In genomic region chr10:50648089-50648934, GRCh38 we compare ENCODE assay signal across 13 cellular contexts. TPM values are rescaled to one million over a fixed set of nuclear protein-coding genes. Genes with fewer than 3 reads are reported as not detected.
DNase-seq lines count a peak whose midpoint lies in the region; ATAC-seq, FAIRE-seq and TF ChIP-seq lines count a peak whose summit lies in the region.
"Had no signal": no experiment of that assay in that cellular context is flagged by ENCODE, and none has a peak within 500 bp of the region (broad histone marks: within the 10 kb centered on the region; RNA-seq: fewer than 3 reads in every experiment).

No MANE protein-coding gene starts in this region.

- intact Hi-C loops in right cardiac atrium (cut with DNase I): no loop called here
- intact Hi-C loops in psoas muscle (cut with DNase I): no loop called here

- ATAC-seq in GM19467 (IDR thresholded peaks at IDR 0.05; ENCODE audit: unreplicated experiment): peak; percentile 75
- ATAC-seq in HG02938 (IDR thresholded peaks at IDR 0.05; ENCODE audit: unreplicated experiment): peak; percentile 83
- ATAC-seq in HG03575 (IDR thresholded peaks at IDR 0.05; ENCODE audit: extremely low read depth, insufficient number of reproducible peaks, low FRiP score, unreplicated experiment): peak; percentile 56
- no peak for ATAC-seq in right cardiac atrium
- no peak for ATAC-seq in psoas muscle

- in situ Hi-C loops in GM13976 (cut with MboI; ENCODE audit: low sequenced_read_pairs, unreplicated experiment): no loop called here

- TF ChIP-seq CTCF in psoas muscle (IDR thresholded peaks at IDR 0.05) (no peak), GM13976 (IDR thresholded peaks at IDR 0.05; ENCODE audit: borderline replicate concordance, control extremely low read depth, extremely low read depth, insufficient read depth, missing control alignments) (no peak)

- H3K9me3 ChIP-seq in right cardiac atrium (ENCODE audit: control insufficient read depth, low read length): no peaks in the 10 kb centered on the region
- no peaks in the 10 kb centered on the region for H3K9me3 ChIP-seq in psoas muscle

- no peak for TF ChIP-seq POLR2A in GM12891 (IDR thresholded peaks at IDR 0.05; ENCODE audit: low read depth, low read length)

- DNase-seq in GM12891 (ENCODE audit: insufficient read length, low spot score) (no peak), NCI-H2081 treated with DMSO at 0.1 percent for 48 hours (lab: John Stamatoyannopoulos, UW) (no peak), right cardiac atrium (no peak), psoas muscle (no peak), GM13976 (ENCODE audit: low spot score) (no peak)
- DNase-seq: activated CD4-positive, alpha-beta T cell treated with anti-CD3 and anti-CD28 coated beads for 4 hours; activated gamma-delta T cell treated with Interleukin-2 at 50 U/mL for 16 hours; head of caudate nucleus; mesenchymal stem cell; NCI-H1694 treated with DMSO at 0.1 percent for 48 hours had no signal

- H3K4me3 ChIP-seq in right cardiac atrium (ENCODE audit: low read length) (no peak overlapping the region), psoas muscle (no peak overlapping the region)

- no peaks in the 10 kb centered on the region for H3K36me3 ChIP-seq in psoas muscle (ENCODE audit: insufficient read depth in 1 of 2, low read depth in 1 of 2)

- H3K27me3 ChIP-seq in right cardiac atrium (ENCODE audit: control insufficient read depth, insufficient read depth) (peaks cover 2% of the 10 kb centered on the region), psoas muscle (ENCODE audit: insufficient read depth in 3 of 3, low read length in 2 of 3) (no peaks in the 10 kb centered on the region)

- no peak for FAIRE-seq in GM12891 (lab: Jason Lieb, UNC)

- no peaks in the 10 kb centered on the region for H3K4me1 ChIP-seq in right cardiac atrium (ENCODE audit: control insufficient read depth, insufficient read depth, low read length)
- H3K4me1 ChIP-seq in psoas muscle: peaks cover 5% of the 10 kb centered on the region

- 92% methylated on average over 7 of the region's 7 CpGs for WGBS in right cardiac atrium
- WGBS in psoas muscle, 3 donors: 86 to 92% (median 91%) methylated on average over 7 of the region's 7 CpGs

- H3K27ac ChIP-seq in right cardiac atrium (ENCODE audit: low read length) (no peak overlapping the region), psoas muscle (no peak overlapping the region)

TF ChIP-seq in GM12891, 5 proteins besides CTCF, POLR2A, EP300 and RAD21:
- TF ChIP-seq TAF1 (IDR thresholded peaks at IDR 0.05; ENCODE audit: low read depth, low read length) (no peak), POLR2AphosphoS5 (IDR thresholded peaks at IDR 0.05; ENCODE audit: low read depth, low read length) (no peak), PAX5 (IDR thresholded peaks at IDR 0.05; ENCODE audit: insufficient read depth, low read length, severe bottlenecking) (peak; percentile 73), SPI1 (IDR thresholded peaks at IDR 0.05; ENCODE audit: low read depth, low read length) (no peak)

RNA-seq across cellular contexts. Expression of gene SGMS1, which starts 24.6 kb away (rescaled TPM):
- 3.8 TPM for polyA plus RNA-seq in GM12891 (2012; ENCODE audit: low read depth, missing spikeins)
- total RNA-seq in right cardiac atrium: 10 to 100 TPM; 24.5 to 26.0 (median 24.9) TPM
- polyA plus RNA-seq in right cardiac atrium: 12.0 TPM
- total RNA-seq in psoas muscle: 10 to 100 TPM in 3 of 4 donors, 1 to 10 TPM in 1; 9.4 to 16.7 (median 13.0) TPM
- polyA plus RNA-seq in psoas muscle: 10 to 100 TPM in 1 of 3 donors, 1 to 10 TPM in 2; 6.2 to 14.1 (median 6.7) TPM

Comparison
In these comparisons a context has a peak if more than half of its experiments do, and no peak if none do; other contexts are left out.
1. ATAC-seq: peak in GM19467 (single experiment), HG02938 (single experiment) and HG03575 (single experiment); none in right cardiac atrium (0 of 2) and psoas muscle (0 of 4).